ENCODE assay signal across 24 cellular contexts in genomic region chr3:14483286-14483685, GRCh38. TPM values are rescaled to one million over a fixed set of nuclear protein-coding genes. Genes with fewer than 3 reads are reported as not detected.
DNase-seq lines count a peak whose midpoint lies in the region; ATAC-seq, FAIRE-seq and TF ChIP-seq lines count a peak whose summit lies in the region.
"Had no signal": no experiment of that assay in that cellular context is flagged by ENCODE, and none has a peak within 500 bp of the region (broad histone marks: within the 10 kb centered on the region; RNA-seq: fewer than 3 reads in every experiment).

No MANE protein-coding gene starts in this region.

- no peak overlapping the region for H3K27ac ChIP-seq in CD8-positive, alpha-beta T cell (ENCODE audit: low read depth, low read length)
- peak overlapping the region in 3 of 8 donors; percentile 39 to 51 (median 44) for H3K27ac ChIP-seq in spleen

- H3K4me3 Mint-ChIP-seq in activated naive CD4-positive, alpha-beta T cell treated with anti-CD3 and anti-CD28 coated beads, Interleukin-2, amount 50 U/mL, for 24 hours, result no peak overlapping the region
- H3K4me3 Mint-ChIP-seq in CD8-positive, alpha-beta T cell, result no peak overlapping the region
- H3K4me3 Mint-ChIP-seq in effector memory CD8-positive, alpha-beta T cell, result no peak overlapping the region

- peaks cover 59% of the 10 kb centered on the region for H3K36me3 ChIP-seq in CD8-positive, alpha-beta T cell (ENCODE audit: insufficient read depth, low read length)
- H3K36me3 ChIP-seq in spleen, result peaks cover 3 to 100% (median 91%) of the 10 kb centered on the region in 6 donors

- H3K4me1 Mint-ChIP-seq in activated naive CD4-positive, alpha-beta T cell treated with anti-CD3 and anti-CD28 coated beads, Interleukin-2, amount 50 U/mL, for 24 hours, result no peaks in the 10 kb centered on the region
- no peaks in the 10 kb centered on the region for H3K4me1 Mint-ChIP-seq in CD8-positive, alpha-beta T cell (ENCODE audit: low read depth)
- H3K4me1 Mint-ChIP-seq in effector memory CD8-positive, alpha-beta T cell (ENCODE audit: low read depth in 2 of 2), result peaks cover 0 to 1% of the 10 kb centered on the region in 2 donors

- H3K27me3 Mint-ChIP-seq in activated naive CD4-positive, alpha-beta T cell treated with anti-CD3 and anti-CD28 coated beads, Interleukin-2, amount 50 U/mL, for 24 hours, result no peaks in the 10 kb centered on the region
- no peaks in the 10 kb centered on the region for H3K27me3 Mint-ChIP-seq in CD8-positive, alpha-beta T cell (ENCODE audit: low read depth)
- H3K27me3 Mint-ChIP-seq in effector memory CD8-positive, alpha-beta T cell, result no peaks in the 10 kb centered on the region
- H3K27me3 Mint-ChIP-seq: IgD-negative memory B cell had no signal

- peaks cover 24% of the 10 kb centered on the region for H3K36me3 Mint-ChIP-seq in activated naive CD4-positive, alpha-beta T cell treated with anti-CD3 and anti-CD28 coated beads, Interleukin-2, amount 50 U/mL, for 24 hours
- peaks cover 90% of the 10 kb centered on the region for H3K36me3 Mint-ChIP-seq in CD8-positive, alpha-beta T cell
- peaks cover 31% of the 10 kb centered on the region for H3K36me3 Mint-ChIP-seq in effector memory CD8-positive, alpha-beta T cell (ENCODE audit: insufficient read depth)
- H3K36me3 Mint-ChIP-seq: IgD-negative memory B cell had no signal

- DNase-seq in activated naive CD4-positive, alpha-beta T cell (lab: John Stamatoyannopoulos, UW), result no peak
- DNase-seq in CD8-positive, alpha-beta T cell, result no peak
- DNase-seq in effector memory CD8-positive, alpha-beta T cell, result no peak
- DNase-seq in spleen (peak; percentile 58), HTR-8/SVneo (ENCODE audit: insufficient read length, low spot score) (no peak), germinal center (ENCODE audit: low spot score) (no peak)
- no peak for DNase-seq in activated CD4-positive, CD25-positive, alpha-beta regulatory T cell treated with anti-CD3 and anti-CD28 coated beads, Interleukin-2, amount 50 U/mL, for 72 hours
- DNase-seq: AML-193, C1 segment of cervical spinal cord, EL, GF-D8, H7, NCI-H1417, NCI-H1694 treated with DMSO at 0.1 percent for 48 hours, NCI-H2081 treated with DMSO at 0.1 percent for 48 hours, NCI-H2171 treated with DMSO at 0.1 percent for 48 hours, NCI-H446, NCI-H526, OCI-M1 had no signal

- WGBS in spleen, 5 donors, result 86 to 100% (median 98%) methylated on average over 1 of the region's 1 CpG

- CTCF ChIA-PET in CD8-positive, alpha-beta T cell (lab: Charles Lee), result interaction anchor here (0.5 to 1.3 kb wide), 3 partner anchors 15 to 22 kb away, joined by 3 to 4 read pairs (median 3); no protein-coding TSS in a partner anchor

- no peaks in the 10 kb centered on the region for H3K4me1 ChIP-seq in CD8-positive, alpha-beta T cell (ENCODE audit: insufficient read depth, low read length)
- H3K4me1 ChIP-seq in spleen, result peaks cover 0 to 53% (median 21%) of the 10 kb centered on the region in 6 donors

- no peak for TF ChIP-seq CTCF in CD8-positive, alpha-beta T cell (IDR thresholded peaks at IDR 0.05)
- TF ChIP-seq CTCF in spleen (IDR thresholded peaks at IDR 0.05 in 8 of 11, conservative IDR thresholded peaks at IDR 0.05 in 3 of 11), result no peak

- H3K9me3 ChIP-seq in CD8-positive, alpha-beta T cell (ENCODE audit: low read length), result no peaks in the 10 kb centered on the region
- no peaks in the 10 kb centered on the region for H3K9me3 ChIP-seq in spleen

- H3K4me3 ChIP-seq in CD8-positive, alpha-beta T cell (ENCODE audit: low read depth, low read length), result no peak overlapping the region
- H3K4me3 ChIP-seq in spleen, result no peak overlapping the region

- no peaks in the 10 kb centered on the region for H3K9me3 Mint-ChIP-seq in activated naive CD4-positive, alpha-beta T cell treated with anti-CD3 and anti-CD28 coated beads, Interleukin-2, amount 50 U/mL, for 24 hours
- H3K9me3 Mint-ChIP-seq in CD8-positive, alpha-beta T cell, result no peaks in the 10 kb centered on the region
- no peaks in the 10 kb centered on the region for H3K9me3 Mint-ChIP-seq in effector memory CD8-positive, alpha-beta T cell
- H3K9me3 Mint-ChIP-seq: IgD-negative memory B cell had no signal

- no peak for ATAC-seq in CD8-positive, alpha-beta T cell
- no peak for ATAC-seq in effector memory CD8-positive, alpha-beta T cell (replicated peaks)

- POLR2A ChIA-PET in CD8-positive, alpha-beta T cell (lab: Charles Lee), result no interaction called here

- H3K27me3 ChIP-seq in CD8-positive, alpha-beta T cell (ENCODE audit: insufficient read depth, low read length), result no peaks in the 10 kb centered on the region
- H3K27me3 ChIP-seq in spleen (replicated peaks in 1 of 7), result no peaks in the 10 kb centered on the region

- intact Hi-C loops in CD8-positive, alpha-beta T cell (cut with DNase I, micrococcal nuclease), result no loop called here
- intact Hi-C loops in spleen (cut with DNase I; ENCODE audit: low total_unique reads), result no loop called here

- FAIRE-seq in HTR-8/SVneo (lab: Jason Lieb, UNC), result no peak
- FAIRE-seq: RCC 7860 had no signal

- TF ChIP-seq POLR2A in spleen (IDR thresholded peaks at IDR 0.05), result no peak

- H3K27ac Mint-ChIP-seq in activated naive CD4-positive, alpha-beta T cell treated with anti-CD3 and anti-CD28 coated beads, Interleukin-2, amount 50 U/mL, for 24 hours, result peak overlapping the region; percentile 35
- peak overlapping the region; percentile 45 for H3K27ac Mint-ChIP-seq in CD8-positive, alpha-beta T cell
- peak overlapping the region; percentile 32 to 57 for H3K27ac Mint-ChIP-seq in effector memory CD8-positive, alpha-beta T cell
- H3K27ac Mint-ChIP-seq: IgD-negative memory B cell had no signal

RNA-seq across cellular contexts. Expression of gene GRIP2, which starts 56.9 kb away (rescaled TPM):
- total RNA-seq in CD8-positive, alpha-beta T cell, result not detected
- total RNA-seq in spleen, result 1 to 10 TPM in 6 of 7 donors, under 1 TPM in 1; 0.60 to 3.7 (median 1.2) TPM
- polyA plus RNA-seq in spleen, result 1 to 10 TPM in 1 of 3 donors, under 1 TPM in 2; 0.15 to 2.5 (median 0.52) TPM
- total RNA-seq: A172 had no signal
- polyA plus RNA-seq: AG04450, IgD-negative memory B cell had no signal
